In the genomic region with DNA sequence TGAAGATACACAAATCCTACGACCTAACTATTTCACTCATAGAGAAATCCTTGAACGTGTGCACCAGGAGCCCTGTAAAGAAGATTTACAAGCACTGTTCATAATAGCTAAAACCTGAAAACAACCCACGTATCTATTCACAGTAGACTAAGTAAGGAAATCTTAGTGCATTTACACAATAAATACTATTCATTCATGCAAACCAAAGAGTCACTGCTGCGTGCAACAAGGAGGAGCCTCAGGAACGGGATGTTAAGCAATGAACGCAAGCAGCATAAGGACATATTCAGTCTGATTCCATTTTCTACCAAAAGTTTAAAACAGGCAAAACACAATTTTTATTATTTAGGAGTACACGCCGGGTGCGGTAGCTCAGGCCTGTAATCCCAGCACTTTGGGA, we compare ENCODE assay signal across 18 cellular contexts.
DNase-seq lines count a peak whose midpoint lies in the region; ATAC-seq, FAIRE-seq and TF ChIP-seq lines count a peak whose summit lies in the region.
"Had no signal": no experiment of that assay in that cellular context is flagged by ENCODE, and none has a peak within 500 bp of the region (broad histone marks: within the 10 kb centered on the region; RNA-seq: fewer than 3 reads in every experiment).

No MANE protein-coding gene starts in this region.

- no peaks in the 10 kb centered on the region for H3K79me1 ChIP-seq in H9 (ENCODE audit: insufficient read depth, low read depth, low read length, poor library complexity, severe bottlenecking)

- H3K9me1 ChIP-seq in keratinocyte (ENCODE audit: control insufficient read depth, extremely low read depth, insufficient read depth, low read length): no peaks in the 10 kb centered on the region

- H3K4me3 ChIP-seq in keratinocyte (ENCODE audit: control insufficient read depth in 2 of 3, extremely low read depth in 1 of 3, insufficient read depth in 2 of 3, low read depth in 1 of 3, low read length in 3 of 3) (no peak overlapping the region), gastrocnemius medialis (no peak overlapping the region)
- H3K4me3 ChIP-seq: MG63 had no signal

- H4K8ac ChIP-seq in H9 (replicated peaks; ENCODE audit: insufficient read length, low read depth, low read length): no peak overlapping the region

- H3K27me3 Mint-ChIP-seq in H9 (ENCODE audit: low read depth) (no peaks in the 10 kb centered on the region), progenitor cell of endocrine pancreas (no peaks in the 10 kb centered on the region), glutamatergic neuron (ENCODE audit: unreplicated experiment) (peaks cover 5% of the 10 kb centered on the region)
- H3K27me3 Mint-ChIP-seq: CD4-positive, CD25-positive, alpha-beta regulatory T cell had no signal

- H2BK120ac ChIP-seq in H9 (ENCODE audit: low read depth, low read length, poor library complexity, severe bottlenecking): no peak overlapping the region

- no peak overlapping the region for H2BK5ac ChIP-seq in H9 (ENCODE audit: insufficient read length, low read length)

- FAIRE-seq in keratinocyte (lab: Jason Lieb, UNC): peak; percentile 56

- H3K27ac ChIP-seq in H9 (ENCODE audit: insufficient read length, low read depth, low read length) (no peak overlapping the region), angular gyrus (ENCODE audit: low read depth, low read length) (peak overlapping the region; percentile 30), keratinocyte (ENCODE audit: control insufficient read depth, insufficient read depth, low read length) (no peak overlapping the region), gastrocnemius medialis (no peak overlapping the region)

- no peak for ATAC-seq in gastrocnemius medialis

- H3K9ac ChIP-seq in H9 (ENCODE audit: extremely low read depth, insufficient read length, low read length): no peak overlapping the region
- H3K9ac ChIP-seq in keratinocyte (ENCODE audit: control insufficient read depth, extremely low read depth, insufficient read depth, low read length): no peak overlapping the region

- H3K14ac ChIP-seq in H9 (ENCODE audit: insufficient read depth, low read length): no peak overlapping the region

- no peak overlapping the region for H3K4me2 ChIP-seq in H9 (ENCODE audit: insufficient read depth, insufficient read length, low read length)
- H3K4me2 ChIP-seq in keratinocyte (ENCODE audit: control insufficient read depth, extremely low read depth, insufficient read depth, low read depth, low read length): no peak overlapping the region

- no peak overlapping the region for H3K4ac ChIP-seq in H9 (ENCODE audit: low read depth, low read length)

- no peaks in the 10 kb centered on the region; a peak in 3 of 5 replicates for H3K9me3 Mint-ChIP-seq in H9
- H3K9me3 Mint-ChIP-seq in progenitor cell of endocrine pancreas (ENCODE audit: low read depth): peaks cover 5% of the 10 kb centered on the region
- H3K9me3 Mint-ChIP-seq in glutamatergic neuron (ENCODE audit: unreplicated experiment): peaks cover 4% of the 10 kb centered on the region
- H3K9me3 Mint-ChIP-seq: CD4-positive, CD25-positive, alpha-beta regulatory T cell had no signal

- dilution Hi-C loops in keratinocyte (cut with MboI; ENCODE audit: extremely low pct_ligation_motif_present, low sequenced_read_pairs): no loop called here

- H4K20me1 ChIP-seq in H9 (ENCODE audit: control insufficient read depth, insufficient read depth, insufficient read length) (no peaks in the 10 kb centered on the region), keratinocyte (ENCODE audit: control insufficient read depth, extremely low read depth, insufficient read depth, low read length) (no peaks in the 10 kb centered on the region)

- no peak overlapping the region for H2AFZ ChIP-seq in H9 (ENCODE audit: low read length)
- no peak overlapping the region for H2AFZ ChIP-seq in keratinocyte (ENCODE audit: control insufficient read depth, low read length)

- H3K36me3 ChIP-seq in keratinocyte (ENCODE audit: control insufficient read depth in 2 of 2, extremely low read depth in 1 of 2, insufficient read depth in 2 of 2, low read length in 2 of 2) (peaks cover 0 to 2% of the 10 kb centered on the region in 2 experiments), gastrocnemius medialis (no peaks in the 10 kb centered on the region)
- H3K36me3 ChIP-seq: MG63 had no signal

- H2BK20ac ChIP-seq in H9 (ENCODE audit: low read depth, low read length, poor library complexity, severe bottlenecking): no peak overlapping the region

- H3K27me3 ChIP-seq in H9 (ENCODE audit: insufficient read depth, low read length): no peaks in the 10 kb centered on the region
- H3K27me3 ChIP-seq in keratinocyte (ENCODE audit: control insufficient read depth, extremely low read depth, insufficient read depth, low read length): no peaks in the 10 kb centered on the region
- H3K27me3 ChIP-seq in gastrocnemius medialis: no peaks in the 10 kb centered on the region
- H3K27me3 ChIP-seq: MG63 had no signal

- peaks cover 18% of the 10 kb centered on the region for H3K4me1 ChIP-seq in H9 (ENCODE audit: insufficient read depth, low read length)
- no peaks in the 10 kb centered on the region for H3K4me1 ChIP-seq in keratinocyte (ENCODE audit: control insufficient read depth, extremely low read depth, insufficient read depth, low read length)
- H3K4me1 ChIP-seq in gastrocnemius medialis: peaks cover 22 to 25% of the 10 kb centered on the region in 2 donors

- no peak overlapping the region for H3K18ac ChIP-seq in H9 (ENCODE audit: insufficient read length, low read depth, low read length)

- H3K4me1 Mint-ChIP-seq in H9: peaks cover 50% of the 10 kb centered on the region in 2 experiments
- peaks cover 16% of the 10 kb centered on the region for H3K4me1 Mint-ChIP-seq in progenitor cell of endocrine pancreas (ENCODE audit: low read depth)
- peaks cover 5% of the 10 kb centered on the region for H3K4me1 Mint-ChIP-seq in glutamatergic neuron (ENCODE audit: low read depth, unreplicated experiment)

- H3K23ac ChIP-seq in H9 (ENCODE audit: insufficient read length, low read depth, low read length): no peak overlapping the region

- no peak overlapping the region for H3K4me3 Mint-ChIP-seq in H9
- H3K4me3 Mint-ChIP-seq in progenitor cell of endocrine pancreas (ENCODE audit: low read depth): no peak overlapping the region
- H3K4me3 Mint-ChIP-seq in glutamatergic neuron (ENCODE audit: unreplicated experiment): no peak overlapping the region
- H3K4me3 Mint-ChIP-seq: CD4-positive, CD25-positive, alpha-beta regulatory T cell had no signal

- DNase-seq in H9 (no peak), keratinocyte (ENCODE audit: low read depth, low spot score) (no peak), progenitor cell of endocrine pancreas (ENCODE audit: low spot score, unreplicated experiment) (no peak), NCI-H510A (lab: John Stamatoyannopoulos, UW) (no peak), gastrocnemius medialis (no peak), glutamatergic neuron (no peak)
- DNase-seq: Caco-2; CD4-positive, CD25-positive, alpha-beta regulatory T cell; DMS153; GDM1; Kasumi-1; MG63; NCI-H1105; NCI-H2081 treated with DMSO at 0.1 percent for 48 hours; NCI-H446 treated with DMSO at 0.1 percent for 48 hours; NCI-H748 treated with DMSO at 0.1 percent for 48 hours; NK-92 treated with Interleukin-12 subunit alpha and Interleukin-12 subunit beta, amount 100 ng/mL, for 24 hours had no signal

- H3K9me3 ChIP-seq in H9 (ENCODE audit: control insufficient read depth, low read depth, low read length) (no peaks in the 10 kb centered on the region), keratinocyte (ENCODE audit: control insufficient read depth, low read depth, low read length) (no peaks in the 10 kb centered on the region), gastrocnemius medialis (no peaks in the 10 kb centered on the region)
- H3K9me3 ChIP-seq: Caco-2, MG63 had no signal

- WGBS in H9 (ENCODE audit: extremely low coverage, insufficient read length, low lambda C conversion rate): no CpG with 5 or more reads among the region's 9 CpGs

- H4K5ac ChIP-seq in H9 (ENCODE audit: insufficient read length, low read depth, low read length): no peak overlapping the region

- no peak overlapping the region for H2BK12ac ChIP-seq in H9 (ENCODE audit: insufficient read length, low read depth, low read length)

- no peak overlapping the region for H3K56ac ChIP-seq in H9 (ENCODE audit: insufficient read length, low read depth, low read length)

- in situ Hi-C loops in gastrocnemius medialis (cut with MboI; ENCODE audit: low sequenced_read_pairs in 4 of 4): no loop called here

- H3K23me2 ChIP-seq in H9 (ENCODE audit: insufficient read length, low read depth, low read length, poor library complexity, severe bottlenecking): peaks cover 3% of the 10 kb centered on the region

- H2AK5ac ChIP-seq in H9 (ENCODE audit: insufficient read length, low read length): no peak overlapping the region

- no peak for TF ChIP-seq CTCF in H9 (conservative IDR thresholded peaks at IDR 0.05)
- TF ChIP-seq CTCF in keratinocyte (optimal IDR thresholded peaks at IDR 0.05 in 1 of 3, IDR thresholded peaks at IDR 0.05 in 1 of 3, conservative IDR thresholded peaks at IDR 0.05 in 1 of 3; ENCODE audit: extremely low read depth in 1 of 3, insufficient read depth in 2 of 3, low read length in 3 of 3): no peak
- TF ChIP-seq CTCF in progenitor cell of endocrine pancreas (IDR thresholded peaks at IDR 0.05; ENCODE audit: unreplicated experiment): no peak
- TF ChIP-seq CTCF in gastrocnemius medialis (IDR thresholded peaks at IDR 0.05 in 4 of 5, conservative IDR thresholded peaks at IDR 0.05 in 1 of 5): no peak
- no peak for TF ChIP-seq CTCF in glutamatergic neuron (IDR thresholded peaks at IDR 0.05; ENCODE audit: partially characterized antibody, unreplicated experiment)

- H3K79me2 ChIP-seq in H9 (ENCODE audit: insufficient read depth, low read length) (no peaks in the 10 kb centered on the region), keratinocyte (ENCODE audit: control insufficient read depth, insufficient read depth, low read length) (no peaks in the 10 kb centered on the region)

- no peak overlapping the region for H4K91ac ChIP-seq in H9 (ENCODE audit: insufficient read length, low read depth, low read length)

- TF ChIP-seq POLR2A in gastrocnemius medialis (IDR thresholded peaks at IDR 0.05): no peak

- no peak overlapping the region for H3T11ph ChIP-seq in H9 (ENCODE audit: low read length)

- H3K27ac Mint-ChIP-seq in H9: peak overlapping the region; percentile 9 to 76 (median 30); a peak in 5 of 7 replicates
- peak overlapping the region; percentile 67 for H3K27ac Mint-ChIP-seq in progenitor cell of endocrine pancreas
- no peak overlapping the region for H3K27ac Mint-ChIP-seq in glutamatergic neuron (ENCODE audit: unreplicated experiment)
- H3K27ac Mint-ChIP-seq: CD4-positive, CD25-positive, alpha-beta regulatory T cell had no signal

- intact Hi-C loops in gastrocnemius medialis (cut with DNase I; ENCODE audit: low total_unique reads): no loop called here

- H3K36me3 Mint-ChIP-seq in H9 (ENCODE audit: insufficient read depth in 1 of 3, low read depth in 3 of 3): peaks cover 0 to 12% (median 5%) of the 10 kb centered on the region in 3 experiments; a peak in 4 of 7 replicates
- H3K36me3 Mint-ChIP-seq in progenitor cell of endocrine pancreas (ENCODE audit: insufficient read depth): peaks cover 15% of the 10 kb centered on the region
- H3K36me3 Mint-ChIP-seq in glutamatergic neuron (ENCODE audit: unreplicated experiment): no peaks in the 10 kb centered on the region

- H2BK15ac ChIP-seq in H9 (ENCODE audit: low read depth, low read length): no peak overlapping the region
